Comparison of ENCODE assay signal across 22 cellular contexts in genomic region chr3:43606274-43606673, GRCh38.
"Had no signal": no experiment of that assay in that cellular context is flagged by ENCODE, and none has a peak within 500 bp of the region (broad histone marks: within the 10 kb centered on the region; RNA-seq: fewer than 3 reads in every experiment).

No MANE protein-coding gene starts in this region.

- H3K4me3 ChIP-seq: gastrocnemius medialis, heart left ventricle, lower lobe of right lung, prostate gland, sigmoid colon, testis, tibial artery had no signal

- H3K9ac ChIP-seq: parathyroid adenoma had no signal

- H3K9me3 ChIP-seq: gastrocnemius medialis, heart left ventricle, lower lobe of right lung, prostate gland, sigmoid colon, testis, tibial artery had no signal

- H3K27ac ChIP-seq: epithelial cell of prostate, gastrocnemius medialis, heart left ventricle, lower lobe of right lung, parathyroid adenoma, prostate gland, sigmoid colon, testis, tibial artery had no signal

- H3K4me1 ChIP-seq: gastrocnemius medialis, heart left ventricle, lower lobe of right lung, parathyroid adenoma, prostate gland, sigmoid colon, testis, tibial artery had no signal

- DNase-seq: cerebellar nuclear complex; cortex of kidney; effector memory CD8-positive, alpha-beta T cell; foreskin fibroblast; gastrocnemius medialis; heart left ventricle; hippocampal formation; left ventricle myocardium superior; lower lobe of right lung; natural killer cell; right cardiac atrium; sigmoid colon; stimulated activated CD4-positive, alpha-beta T cell treated with anti-CD3 and anti-CD28 coated beads, Interleukin-2, amount 100 ng/mL, for 24 hours; stimulated activated CD4-positive, alpha-beta T cell treated with anti-CD3 and anti-CD28 coated beads, Interleukin-4, amount 100 ng/mL, for 24 hours; stimulated activated naive CD8-positive, alpha-beta T cell treated with anti-CD3 and anti-CD28 coated beads, Interleukin-15, Interleukin-2, amounts not matched to agents 100 U/mL and 50 U/mL, for 24 hours; substantia nigra; testis; tibial artery had no signal

- H3K27me3 ChIP-seq: gastrocnemius medialis, heart left ventricle, sigmoid colon, testis, tibial artery had no signal

- FAIRE-seq: urothelium cell line had no signal

- H3K79me2 ChIP-seq: parathyroid adenoma had no signal

- H3K36me3 ChIP-seq: gastrocnemius medialis, prostate gland had no signal

- H2AFZ ChIP-seq: parathyroid adenoma had no signal
